Comparison of ENCODE assay signal across 13 cellular contexts in genomic region chr1:119784127-119784781, GRCh38. TPM values are rescaled to one million over a fixed set of nuclear protein-coding genes. Genes with fewer than 3 reads are reported as not detected.
DNase-seq lines count a peak whose midpoint lies in the region; ATAC-seq and TF ChIP-seq lines count a peak whose summit lies in the region.
"Had no signal": no experiment of that assay in that cellular context is flagged by ENCODE, and none has a peak within 500 bp of the region (broad histone marks: within the 10 kb centered on the region; RNA-seq: fewer than 3 reads in every experiment).

No MANE protein-coding gene starts in this region.

- no peak overlapping the region for H3K4me3 ChIP-seq in lower leg skin (ENCODE audit: low read depth, poor library complexity, severe bottlenecking)
- H3K4me3 ChIP-seq: thoracic aorta had no signal

- no peak for TF ChIP-seq CTCF in lower leg skin (IDR thresholded peaks at IDR 0.05)

- WGBS in lower leg skin, 2 donors = 51 to 63% methylated on average over 4 of the region's 4 CpGs

- intact Hi-C loops in lower leg skin (cut with DNase I; ENCODE audit: low total_unique reads) = no loop called here

- DNase-seq in SIG-M5 treated with dmso at 0.1 percent for 504 hours (lab: John Stamatoyannopoulos, UW; ENCODE audit: unreplicated experiment) (peak; percentile 68), SIG-M5 (lab: John Stamatoyannopoulos, UW) (no peak), erythroblast (lab: John Stamatoyannopoulos, UW) (peak; percentile 64 to 73), lower leg skin (ENCODE audit: low spot score in 2 of 2) (peak; percentile 69 to 96), ureter (ENCODE audit: low spot score) (peak; percentile 59), NCI-H1092 treated with DMSO at 0.1 percent for 48 hours (lab: John Stamatoyannopoulos, UW) (no peak), NCI-H2227 treated with DMSO at 0.1 percent for 48 hours (lab: John Stamatoyannopoulos, UW) (no peak)
- DNase-seq: activated CD8-positive, alpha-beta T cell treated with anti-CD3 and anti-CD28 coated beads, Interleukin-2, amount 10 ng/mL, durations not matched to agents 7 days and 5 days; activated naive CD8-positive, alpha-beta T cell treated with anti-CD3 and anti-CD28 coated beads, Interleukin-2, amount 10 ng/mL, durations not matched to agents 7 days and 5 days; endodermal cell; NCI-H526 treated with DMSO at 0.1 percent for 48 hours had no signal

- no peak for ATAC-seq in HG03439 (IDR thresholded peaks at IDR 0.05; ENCODE audit: unreplicated experiment)
- ATAC-seq: activated CD8-positive, alpha-beta T cell treated with anti-CD3 and anti-CD28 coated beads, Interleukin-2, amount 10 ng/mL, durations not matched to agents 7 days and 5 days had no signal

- TF ChIP-seq POLR2A in erythroblast (IDR thresholded peaks at IDR 0.05; ENCODE audit: low read length) (no peak), lower leg skin (IDR thresholded peaks at IDR 0.05) (no peak)

RNA-seq across cellular contexts. Expression of gene HMGCS2, which starts 15.5 kb away (rescaled TPM):
- total RNA-seq in lower leg skin (100 to 1,000 TPM in 2 of 4 donors, 10 to 100 TPM in 2; 23.9 to 400 (median 93.4) TPM), ureter (305 TPM)
- total RNA-seq: activated CD8-positive, alpha-beta T cell treated with anti-CD3 and anti-CD28 coated beads, Interleukin-2, amount 10 ng/mL, durations not matched to agents 7 days and 5 days; activated naive CD8-positive, alpha-beta T cell treated with anti-CD3 and anti-CD28 coated beads, Interleukin-2, amount 10 ng/mL, durations not matched to agents 7 days and 5 days; endodermal cell had no signal

RNA-seq across cellular contexts. Expression of gene REG4, which starts 27.0 kb away (rescaled TPM):
- total RNA-seq in lower leg skin (not detected), ureter (not detected)
- total RNA-seq: endodermal cell had no signal

Comparison
In these comparisons a context has a peak if more than half of its experiments do, and no peak if none do; other contexts are left out.
1. DNase-seq: peak in SIG-M5 treated with dmso at 0.1 percent for 504 hours (single experiment), erythroblast (2 of 2), lower leg skin (2 of 2) and ureter (single experiment); none in SIG-M5 (single experiment), NCI-H1092 treated with DMSO at 0.1 percent for 48 hours (single experiment) and NCI-H2227 treated with DMSO at 0.1 percent for 48 hours (single experiment).